ENCODE assay signal across 14 cellular contexts in genomic region chr5:157343842-157344790, GRCh38.
DNase-seq lines count a peak whose midpoint lies in the region; ATAC-seq, FAIRE-seq and TF ChIP-seq lines count a peak whose summit lies in the region.
"Had no signal": no experiment of that assay in that cellular context is flagged by ENCODE, and none has a peak within 500 bp of the region (broad histone marks: within the 10 kb centered on the region; RNA-seq: fewer than 3 reads in every experiment).

No MANE protein-coding gene starts in this region.

- in situ Hi-C loops in GM13977 (cut with MboI; ENCODE audit: low pct_unique_long_range_greater_than_20kb, low sequenced_read_pairs, unreplicated experiment), result loop anchor here (25.0 kb wide), 1 partner anchor 393 kb away; the partner anchor contains the start of genes LSM11 and THG1L

- no peak for TF ChIP-seq POLR2A in GM18505 (IDR thresholded peaks at IDR 0.05; ENCODE audit: borderline replicate concordance, extremely low read depth, insufficient read depth, insufficient read length)
- TF ChIP-seq POLR2A in GM12891 (IDR thresholded peaks at IDR 0.05; ENCODE audit: low read depth, low read length), result no peak

- no peaks in the 10 kb centered on the region for H3K9me3 Mint-ChIP-seq in CD8-positive, alpha-beta memory T cell
- peaks cover under 1% of the 10 kb centered on the region for H3K9me3 Mint-ChIP-seq in activated naive CD8-positive, alpha-beta T cell treated with anti-CD3 and anti-CD28 coated beads for 36 hours

- H3K4me1 Mint-ChIP-seq in CD8-positive, alpha-beta memory T cell, result peaks cover 29 to 47% (median 44%) of the 10 kb centered on the region in 3 donors
- peaks cover 17% of the 10 kb centered on the region for H3K4me1 Mint-ChIP-seq in activated naive CD8-positive, alpha-beta T cell treated with anti-CD3 and anti-CD28 coated beads for 36 hours

- peaks cover 77% of the 10 kb centered on the region for H3K36me3 ChIP-seq in CD8-positive, alpha-beta memory T cell (ENCODE audit: insufficient read depth, low read length)
- H3K36me3 ChIP-seq: colonic mucosa had no signal

- TF ChIP-seq CTCF in AG10803 (conservative IDR thresholded peaks at IDR 0.05; ENCODE audit: low read length) (no peak), foreskin keratinocyte (conservative IDR thresholded peaks at IDR 0.05) (no peak), GM13977 (IDR thresholded peaks at IDR 0.05; ENCODE audit: extremely low read depth, insufficient read depth, missing control alignments) (no peak)

- peaks cover 6 to 95% (median 42%) of the 10 kb centered on the region in 3 donors for H3K36me3 Mint-ChIP-seq in CD8-positive, alpha-beta memory T cell
- peaks cover 56% of the 10 kb centered on the region for H3K36me3 Mint-ChIP-seq in activated naive CD8-positive, alpha-beta T cell treated with anti-CD3 and anti-CD28 coated beads for 36 hours

- POLR2A ChIA-PET in CD8-positive, alpha-beta memory T cell (lab: Charles Lee), result interaction anchor here (0.6 kb wide), 1 partner anchor 200 kb away, joined by 3 read pairs; no protein-coding TSS in a partner anchor

- no peak overlapping the region for H3K4me3 ChIP-seq in AG10803 (ENCODE audit: low read length)
- H3K4me3 ChIP-seq in CD8-positive, alpha-beta memory T cell (ENCODE audit: low read length), result no peak overlapping the region
- H3K4me3 ChIP-seq: colonic mucosa, SK-N-MC, smooth muscle cell had no signal

- H3K27ac Mint-ChIP-seq in CD8-positive, alpha-beta memory T cell, result peak overlapping the region; percentile 72 to 96 (median 86)
- peak overlapping the region; percentile 17 for H3K27ac Mint-ChIP-seq in activated naive CD8-positive, alpha-beta T cell treated with anti-CD3 and anti-CD28 coated beads for 36 hours

- H3K4me3 Mint-ChIP-seq in CD8-positive, alpha-beta memory T cell, result peak overlapping the region in 6 of 7 donors; percentile 45 to 71 (median 52)
- no peak overlapping the region for H3K4me3 Mint-ChIP-seq in activated naive CD8-positive, alpha-beta T cell treated with anti-CD3 and anti-CD28 coated beads for 36 hours

- DNase-seq in AG10803 (ENCODE audit: low read depth) (peak; percentile 19), myocyte (ENCODE audit: low read depth) (peak; percentile 48), foreskin keratinocyte (no peak), GM13977 (ENCODE audit: low spot score) (no peak), GM12891 (ENCODE audit: insufficient read length, low spot score) (no peak)
- DNase-seq in CD8-positive, alpha-beta memory T cell, result peak in 1 of 5 donors; percentile 4
- no peak for DNase-seq in activated naive CD8-positive, alpha-beta T cell treated with anti-CD3 and anti-CD28 coated beads for 36 hours
- DNase-seq: colonic mucosa, DMS 273 treated with DMSO at 0.1 percent for 48 hours, NCI-H1436, NCI-H82 had no signal

- no peaks in the 10 kb centered on the region for H3K27me3 Mint-ChIP-seq in CD8-positive, alpha-beta memory T cell
- H3K27me3 Mint-ChIP-seq in activated naive CD8-positive, alpha-beta T cell treated with anti-CD3 and anti-CD28 coated beads for 36 hours, result no peaks in the 10 kb centered on the region

- H3K4me1 ChIP-seq in CD8-positive, alpha-beta memory T cell (ENCODE audit: insufficient read depth, low read length), result no peaks in the 10 kb centered on the region
- no peaks in the 10 kb centered on the region for H3K4me1 ChIP-seq in foreskin keratinocyte
- H3K4me1 ChIP-seq: colonic mucosa had no signal

- CTCF ChIA-PET in CD8-positive, alpha-beta memory T cell (lab: Charles Lee), result interaction anchor here (1.0 to 2.2 kb wide), 6 partner anchors 9 to 40 kb away, joined by 3 to 8 read pairs (median 3); no protein-coding TSS in a partner anchor

- H3K27ac ChIP-seq in CD8-positive, alpha-beta memory T cell (ENCODE audit: low read depth, low read length), result no peak overlapping the region
- H3K27ac ChIP-seq in foreskin keratinocyte, result no peak overlapping the region
- H3K27ac ChIP-seq: colonic mucosa, SK-N-MC had no signal

- no peaks in the 10 kb centered on the region for H3K9me3 ChIP-seq in CD8-positive, alpha-beta memory T cell (ENCODE audit: low read length)
- H3K9me3 ChIP-seq: colonic mucosa had no signal

- ATAC-seq in foreskin keratinocyte (no peak), GM18505 (IDR thresholded peaks at IDR 0.05; ENCODE audit: unreplicated experiment) (no peak)

- no peak for FAIRE-seq in GM12891 (lab: Jason Lieb, UNC)

- H3K27me3 ChIP-seq in CD8-positive, alpha-beta memory T cell (ENCODE audit: insufficient read depth, low read length, poor library complexity, severe bottlenecking), result no peaks in the 10 kb centered on the region
- no peaks in the 10 kb centered on the region for H3K27me3 ChIP-seq in foreskin keratinocyte
- H3K27me3 ChIP-seq: colonic mucosa had no signal

TF ChIP-seq in GM12891, 5 proteins besides CTCF, POLR2A, EP300 and RAD21:
- TF ChIP-seq POU2F2 (IDR thresholded peaks at IDR 0.05; ENCODE audit: low read depth, low read length) (no peak), PAX5 (IDR thresholded peaks at IDR 0.05; ENCODE audit: insufficient read depth, low read length, severe bottlenecking) (no peak), TAF1 (IDR thresholded peaks at IDR 0.05; ENCODE audit: low read depth, low read length) (no peak), SPI1 (IDR thresholded peaks at IDR 0.05; ENCODE audit: low read depth, low read length) (no peak), POLR2AphosphoS5 (IDR thresholded peaks at IDR 0.05; ENCODE audit: low read depth, low read length) (no peak)

Comparison
In these comparisons a context has a peak if more than half of its experiments do, and no peak if none do; other contexts are left out.
1. DNase-seq: peak in AG10803 (single experiment) and myocyte (single experiment); none in activated naive CD8-positive, alpha-beta T cell treated with anti-CD3 and anti-CD28 coated beads for 36 hours (single experiment), foreskin keratinocyte (0 of 2), GM13977 (single experiment) and GM12891 (single experiment).